ENCODE assay signal across 8 cellular contexts in the genomic region with DNA sequence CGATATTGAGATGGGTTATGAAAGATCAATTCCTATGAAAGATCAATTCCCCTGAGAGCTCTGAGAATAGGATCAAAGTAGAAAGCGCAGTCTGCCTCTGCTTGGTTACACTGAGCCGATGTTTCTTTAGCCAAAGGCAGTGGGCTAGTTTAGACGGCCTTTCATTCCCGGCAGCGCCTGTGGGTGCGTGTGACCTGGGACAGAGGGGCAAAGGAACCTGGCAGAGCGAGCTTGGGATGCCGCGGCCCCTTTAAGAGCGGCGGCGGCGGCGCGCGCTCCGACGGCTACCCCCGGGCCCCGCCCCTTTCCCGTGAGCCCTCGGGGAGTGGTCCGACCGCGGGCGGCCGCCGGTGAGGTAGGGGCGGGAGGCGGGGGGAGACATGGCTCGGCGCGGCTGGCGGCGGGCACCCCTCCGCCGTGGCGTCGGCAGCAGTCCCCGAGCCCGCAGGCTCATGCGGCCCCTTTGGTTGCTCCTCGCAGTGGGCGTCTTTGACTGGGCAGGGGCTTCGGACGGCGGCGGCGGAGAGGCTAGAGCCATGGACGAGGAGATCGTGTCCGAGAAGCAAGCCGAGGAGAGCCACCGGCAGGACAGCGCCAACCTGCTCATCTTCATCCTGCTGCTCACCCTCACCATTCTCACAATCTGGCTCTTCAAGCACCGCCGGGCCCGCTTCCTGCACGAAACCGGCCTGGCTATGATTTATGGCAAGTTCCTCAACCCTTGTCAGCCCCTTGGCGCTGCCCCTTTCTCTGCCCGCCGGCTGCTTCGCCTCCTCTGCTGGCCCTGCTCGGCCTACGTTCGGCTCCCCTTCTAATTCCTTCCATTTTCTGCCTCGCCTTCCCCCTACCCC.
A peak's percentile ranks its signal among the peaks of the same experiment; 100 is the strongest.
DNase-seq lines count a peak whose midpoint lies in the region; ATAC-seq and TF ChIP-seq lines count a peak whose summit lies in the region.

A gene (plus strand): TSS at position 313 of the 851 bp plus-strand sequence. CDS start 224 bp downstream, at position 537.

- H3K9me3 Mint-ChIP-seq in T-helper 2 cell treated with Interferon-gamma antibody and Interleukin-4, amounts not matched to agents 5 μg/mL and 100 μg/mL, for 36 hours, result no peaks in the 10 kb centered on the region

- no peaks in the 10 kb centered on the region for H3K27me3 Mint-ChIP-seq in T-helper 2 cell treated with Interferon-gamma antibody and Interleukin-4, amounts not matched to agents 5 μg/mL and 100 μg/mL, for 36 hours (ENCODE audit: low read depth)

- peak; percentile 84 for DNase-seq in GM13976 (ENCODE audit: low spot score)
- DNase-seq in NCI-H128 (lab: John Stamatoyannopoulos, UW; ENCODE audit: unreplicated experiment), result peak; percentile 27
- DNase-seq in T-helper 2 cell treated with Interferon-gamma antibody and Interleukin-4, amounts not matched to agents 5 μg/mL and 100 μg/mL, for 36 hours (ENCODE audit: low spot score), result peak; percentile 72
- DNase-seq in astrocyte of the hippocampus (ENCODE audit: low read depth, low spot score), result peak; percentile 79
- DNase-seq in hypothalamus (lab: John Stamatoyannopoulos, UW), result peak; percentile 2 to 79 (median 47)
- DNase-seq in retinal pigment epithelial cell (ENCODE audit: low read depth), result no peak
- DNase-seq in dedifferentiated amniotic fluid mesenchymal stem cell (ENCODE audit: extremely low spot score), result no peak

- H3K4me3 Mint-ChIP-seq in T-helper 2 cell treated with Interferon-gamma antibody and Interleukin-4, amounts not matched to agents 5 μg/mL and 100 μg/mL, for 36 hours, result peak within 1 kb of the TSS; percentile 95

- H3K4me1 Mint-ChIP-seq in T-helper 2 cell treated with Interferon-gamma antibody and Interleukin-4, amounts not matched to agents 5 μg/mL and 100 μg/mL, for 36 hours (ENCODE audit: low read depth), result peaks cover 45% of the 10 kb centered on the region

- H3K36me3 Mint-ChIP-seq in T-helper 2 cell treated with Interferon-gamma antibody and Interleukin-4, amounts not matched to agents 5 μg/mL and 100 μg/mL, for 36 hours (ENCODE audit: low read depth), result peaks cover 5% of the 10 kb centered on the region

- H3K4me3 ChIP-seq in retinal pigment epithelial cell (ENCODE audit: low read length), result peak within 1 kb of the TSS; percentile 72

- in situ Hi-C loops in GM13976 (cut with MboI; ENCODE audit: low sequenced_read_pairs, unreplicated experiment), result no loop called here

- peak; percentile 97 for ATAC-seq in HG02588 (IDR thresholded peaks at IDR 0.05; ENCODE audit: unreplicated experiment)

- TF ChIP-seq CTCF in GM13976 (IDR thresholded peaks at IDR 0.05; ENCODE audit: borderline replicate concordance, control extremely low read depth, extremely low read depth, insufficient read depth, missing control alignments) (no peak), retinal pigment epithelial cell (conservative IDR thresholded peaks at IDR 0.05; ENCODE audit: low read depth, low read length) (no peak)

- peak within 1 kb of the TSS; percentile 84 for H3K27ac Mint-ChIP-seq in T-helper 2 cell treated with Interferon-gamma antibody and Interleukin-4, amounts not matched to agents 5 μg/mL and 100 μg/mL, for 36 hours

Comparison
In these comparisons a context has a peak if more than half of its experiments do, and no peak if none do; other contexts are left out.
1. DNase-seq: peak in GM13976 (single experiment), NCI-H128 (single experiment), T-helper 2 cell treated with Interferon-gamma antibody and Interleukin-4, amounts not matched to agents 5 μg/mL and 100 μg/mL, for 36 hours (single experiment), astrocyte of the hippocampus (single experiment) and hypothalamus (51 of 51); none in retinal pigment epithelial cell (single experiment) and dedifferentiated amniotic fluid mesenchymal stem cell (single experiment).